ENCODE assay signal across 14 cellular contexts in the genomic region with DNA sequence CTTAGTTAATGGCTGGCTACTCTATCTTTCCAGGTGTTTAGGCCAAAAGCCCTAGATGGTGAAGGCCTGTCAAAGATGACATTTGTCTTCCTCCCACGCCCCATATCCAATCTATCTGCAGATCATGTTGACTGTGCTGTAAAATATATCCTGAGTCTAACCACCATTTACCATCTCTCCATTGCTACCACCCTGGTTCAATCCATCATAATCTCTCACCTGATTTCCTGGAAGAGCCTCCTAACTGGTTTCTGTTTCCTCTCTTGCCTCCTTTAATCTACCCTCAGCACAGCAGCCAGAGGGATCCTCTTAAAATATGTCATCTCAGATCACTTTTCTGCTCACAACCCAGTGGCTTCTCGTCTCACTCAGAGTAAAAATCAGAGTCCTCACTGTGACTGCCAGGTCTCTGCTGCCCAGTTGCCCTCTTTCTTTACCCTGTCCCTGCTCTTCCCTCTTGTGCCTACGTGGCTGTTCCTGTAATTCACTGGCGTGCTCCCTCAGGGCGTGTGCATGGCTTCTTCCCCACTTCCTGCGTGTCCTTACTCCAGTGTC. TPM values are rescaled to one million over a fixed set of nuclear protein-coding genes. Genes with fewer than 3 reads are reported as not detected.
DNase-seq lines count a peak whose midpoint lies in the region; ATAC-seq and TF ChIP-seq lines count a peak whose summit lies in the region.
"Had no signal": no experiment of that assay in that cellular context is flagged by ENCODE, and none has a peak within 500 bp of the region (broad histone marks: within the 10 kb centered on the region; RNA-seq: fewer than 3 reads in every experiment).

No MANE protein-coding gene starts in this region.

- peak; percentile 40 for ATAC-seq in activated CD8-positive, alpha-beta memory T cell treated with anti-CD3 and anti-CD28 coated beads, Interleukin-2, amount 10 ng/mL, durations not matched to agents 7 days and 5 days
- peak; percentile 34 to 77 for ATAC-seq in activated naive CD4-positive, alpha-beta T cell treated with anti-CD3 and anti-CD28 coated beads, Interleukin-2, amount 50 U/mL, for 72 hours
- ATAC-seq in gastroesophageal sphincter, result no peak

- H3K9me3 Mint-ChIP-seq in activated CD8-positive, alpha-beta memory T cell treated with anti-CD3 and anti-CD28 coated beads, Interleukin-2, amount 10 ng/mL, durations not matched to agents 7 days and 5 days (ENCODE audit: low read depth), result no peaks in the 10 kb centered on the region
- H3K9me3 Mint-ChIP-seq in HFFc6 (no peaks in the 10 kb centered on the region), nephron progenitor cell (no peaks in the 10 kb centered on the region)
- no peaks in the 10 kb centered on the region for H3K9me3 Mint-ChIP-seq in activated naive CD4-positive, alpha-beta T cell treated with anti-CD3 and anti-CD28 coated beads, Interleukin-2, amount 50 U/mL, for 72 hours

- no peaks in the 10 kb centered on the region for H3K9me3 ChIP-seq in gastroesophageal sphincter
- H3K9me3 ChIP-seq: esophagus muscularis mucosa had no signal

- H3K4me1 Mint-ChIP-seq in activated CD8-positive, alpha-beta memory T cell treated with anti-CD3 and anti-CD28 coated beads, Interleukin-2, amount 10 ng/mL, durations not matched to agents 7 days and 5 days, result peaks cover 34% of the 10 kb centered on the region
- H3K4me1 Mint-ChIP-seq in HFFc6 (ENCODE audit: low read depth) (peaks cover 61% of the 10 kb centered on the region), nephron progenitor cell (no peaks in the 10 kb centered on the region)

- H3K4me1 ChIP-seq in gastroesophageal sphincter, result no peaks in the 10 kb centered on the region

- peaks cover 52% of the 10 kb centered on the region for H3K36me3 Mint-ChIP-seq in activated CD8-positive, alpha-beta memory T cell treated with anti-CD3 and anti-CD28 coated beads, Interleukin-2, amount 10 ng/mL, durations not matched to agents 7 days and 5 days
- H3K36me3 Mint-ChIP-seq in HFFc6 (ENCODE audit: low read depth) (peaks cover 62% of the 10 kb centered on the region), nephron progenitor cell (ENCODE audit: low read depth) (peaks cover 52% of the 10 kb centered on the region)
- peaks cover 0 to 20% of the 10 kb centered on the region in 2 donors for H3K36me3 Mint-ChIP-seq in activated naive CD4-positive, alpha-beta T cell treated with anti-CD3 and anti-CD28 coated beads, Interleukin-2, amount 50 U/mL, for 72 hours

- 78 to 82% methylated on average over 6 of the region's 6 CpGs for WGBS in gastroesophageal sphincter (ENCODE audit: low coverage in 1 of 2), 2 donors

- TF ChIP-seq EP300 in gastroesophageal sphincter (IDR thresholded peaks at IDR 0.05), result no peak

- H3K36me3 ChIP-seq in gastroesophageal sphincter, result peaks cover 0 to 99% of the 10 kb centered on the region in 2 donors

- CTCF ChIA-PET in activated CD8-positive, alpha-beta memory T cell treated with anti-CD3 and anti-CD28 coated beads, Interleukin-2, amount 10 ng/mL, durations not matched to agents 7 days and 5 days (lab: Charles Lee), result no interaction called here

- peak overlapping the region; percentile 69 for H3K27ac Mint-ChIP-seq in activated CD8-positive, alpha-beta memory T cell treated with anti-CD3 and anti-CD28 coated beads, Interleukin-2, amount 10 ng/mL, durations not matched to agents 7 days and 5 days
- H3K27ac Mint-ChIP-seq in HFFc6 (peak overlapping the region; percentile 69), nephron progenitor cell (peak overlapping the region; percentile 3)
- H3K27ac Mint-ChIP-seq in activated naive CD4-positive, alpha-beta T cell treated with anti-CD3 and anti-CD28 coated beads, Interleukin-2, amount 50 U/mL, for 72 hours, result peak overlapping the region; percentile 59 to 92

- H3K27me3 Mint-ChIP-seq in activated CD8-positive, alpha-beta memory T cell treated with anti-CD3 and anti-CD28 coated beads, Interleukin-2, amount 10 ng/mL, durations not matched to agents 7 days and 5 days, result no peaks in the 10 kb centered on the region
- no peaks in the 10 kb centered on the region for H3K27me3 Mint-ChIP-seq in HFFc6 (ENCODE audit: insufficient read depth)
- H3K27me3 Mint-ChIP-seq in nephron progenitor cell (ENCODE audit: low read depth, poor library complexity), result peaks cover 2% of the 10 kb centered on the region

- H3K27me3 ChIP-seq in gastroesophageal sphincter, result no peaks in the 10 kb centered on the region
- H3K27me3 ChIP-seq: esophagus muscularis mucosa had no signal

- peak overlapping the region; percentile 1 for H3K4me3 Mint-ChIP-seq in activated CD8-positive, alpha-beta memory T cell treated with anti-CD3 and anti-CD28 coated beads, Interleukin-2, amount 10 ng/mL, durations not matched to agents 7 days and 5 days
- H3K4me3 Mint-ChIP-seq in HFFc6 (no peak overlapping the region; the same call in 1 of the 2 replicates), nephron progenitor cell (no peak overlapping the region)

- DNase-seq in activated CD8-positive, alpha-beta memory T cell treated with anti-CD3 and anti-CD28 coated beads, Interleukin-2, amount 10 ng/mL, durations not matched to agents 7 days and 5 days, result no peak
- DNase-seq in activated CD8-positive, alpha-beta memory T cell treated with anti-CD3 and anti-CD28 coated beads for 24 hours, result no peak
- DNase-seq in HFFc6 (no peak), nephron progenitor cell (no peak), NCI-H1930 (lab: John Stamatoyannopoulos, UW) (no peak), NCI-H2227 (lab: John Stamatoyannopoulos, UW; ENCODE audit: unreplicated experiment) (no peak)
- DNase-seq in activated naive CD4-positive, alpha-beta T cell treated with anti-CD3 and anti-CD28 coated beads, Interleukin-2, amount 50 U/mL, for 72 hours (ENCODE audit: low spot score in 2 of 2), result no peak
- DNase-seq: COR-L47, cortex of kidney, GDM1, KBM-7, NCI-H1417 treated with DMSO at 0.1 percent for 48 hours had no signal

- no peak for TF ChIP-seq POLR2A in gastroesophageal sphincter (IDR thresholded peaks at IDR 0.05)

- H3K4me3 ChIP-seq in gastroesophageal sphincter, result no peak overlapping the region
- H3K4me3 ChIP-seq: esophagus muscularis mucosa had no signal

- H3K27ac ChIP-seq in gastroesophageal sphincter, result no peak overlapping the region
- H3K27ac ChIP-seq: esophagus muscularis mucosa had no signal

- no peak for TF ChIP-seq CTCF in HFFc6 (IDR thresholded peaks at IDR 0.05)
- no peak for TF ChIP-seq CTCF in nephron progenitor cell (IDR thresholded peaks at IDR 0.05)
- no peak for TF ChIP-seq CTCF in gastroesophageal sphincter (IDR thresholded peaks at IDR 0.05)

RNA-seq across cellular contexts. Expression of gene TMEM50A, which starts 17.8 kb away (rescaled TPM):
- total RNA-seq in activated CD8-positive, alpha-beta memory T cell treated with anti-CD3 and anti-CD28 coated beads, Interleukin-2, amount 10 ng/mL, durations not matched to agents 7 days and 5 days, result 100 to 1,000 TPM; 130 to 162 TPM
- 100 to 1,000 TPM; 166 to 270 (median 254) TPM for total RNA-seq in HFFc6 (2021; fragmentation: NEBNext Ultra II Directional; extraction: Animal tissue kit (Norgen Biotek cat#: 25700))
- total RNA-seq in activated naive CD4-positive, alpha-beta T cell treated with anti-CD3 and anti-CD28 coated beads, Interleukin-2, amount 50 U/mL, for 72 hours, result 10 to 100 TPM; 92.0 to 95.5 TPM
- 100 to 1,000 TPM in 1 of 4 donors, 10 to 100 TPM in 3; 82.6 to 170 (median 88.8) TPM for total RNA-seq in gastroesophageal sphincter

Comparison
In these comparisons a context has a peak if more than half of its experiments do, and no peak if none do; other contexts are left out.
1. H3K27ac Mint-ChIP-seq: peak in every context shown above with its lines; median percentile 76 in activated naive CD4-positive, alpha-beta T cell treated with anti-CD3 and anti-CD28 coated beads, Interleukin-2, amount 50 U/mL, for 72 hours; 69 in activated CD8-positive, alpha-beta memory T cell treated with anti-CD3 and anti-CD28 coated beads, Interleukin-2, amount 10 ng/mL, durations not matched to agents 7 days and 5 days; 69 in HFFc6; 3 in nephron progenitor cell.